In genomic region chr3:31522152-31522551, GRCh38 we compare ENCODE assay signal across 8 cellular contexts. TPM values are rescaled to one million over a fixed set of nuclear protein-coding genes. Genes with fewer than 3 reads are reported as not detected.
DNase-seq lines count a peak whose midpoint lies in the region; ATAC-seq and TF ChIP-seq lines count a peak whose summit lies in the region.

No MANE protein-coding gene starts in this region.

- H3K4me1 Mint-ChIP-seq in activated CD8-positive, alpha-beta T cell treated with anti-CD3 and anti-CD28 coated beads, Interleukin-2, amount 10 ng/mL, durations not matched to agents 7 days and 5 days (ENCODE audit: low read depth), result peaks cover 20% of the 10 kb centered on the region
- peaks cover 22% of the 10 kb centered on the region for H3K4me1 Mint-ChIP-seq in stimulated activated naive CD8-positive, alpha-beta T cell treated with anti-CD3 and anti-CD28 coated beads, Interleukin-15, amount 100 ng/mL, for 72 hours

- no peaks in the 10 kb centered on the region for H3K27me3 Mint-ChIP-seq in activated CD8-positive, alpha-beta T cell treated with anti-CD3 and anti-CD28 coated beads, Interleukin-2, amount 10 ng/mL, durations not matched to agents 7 days and 5 days (ENCODE audit: low read depth)
- H3K27me3 Mint-ChIP-seq in stimulated activated naive CD8-positive, alpha-beta T cell treated with anti-CD3 and anti-CD28 coated beads, Interleukin-15, amount 100 ng/mL, for 72 hours, result no peaks in the 10 kb centered on the region

- no peak overlapping the region for H3K27ac ChIP-seq in left ventricle myocardium inferior (replicated peaks)

- no peaks in the 10 kb centered on the region for H3K9me3 ChIP-seq in left ventricle myocardium inferior (replicated peaks)

- H3K27me3 ChIP-seq in left ventricle myocardium inferior (ENCODE audit: low read depth), result no peaks in the 10 kb centered on the region

- H3K4me3 ChIP-seq in left ventricle myocardium inferior, result no peak overlapping the region
- H3K4me3 ChIP-seq in Jurkat, Clone E6-1 (ENCODE audit: low read length), result no peak overlapping the region

- H3K9me3 Mint-ChIP-seq in activated CD8-positive, alpha-beta T cell treated with anti-CD3 and anti-CD28 coated beads, Interleukin-2, amount 10 ng/mL, durations not matched to agents 7 days and 5 days (ENCODE audit: insufficient read depth), result no peaks in the 10 kb centered on the region
- H3K9me3 Mint-ChIP-seq in stimulated activated naive CD8-positive, alpha-beta T cell treated with anti-CD3 and anti-CD28 coated beads, Interleukin-15, amount 100 ng/mL, for 72 hours, result peaks cover 0 to 3% of the 10 kb centered on the region in 2 donors

- DNase-seq in left cardiac atrium (no peak), left ventricle myocardium inferior (no peak), HEK293T (ENCODE audit: extremely low spot score) (no peak)
- peak; percentile 72 for DNase-seq in Jurkat, Clone E6-1 (ENCODE audit: low read depth, low spot score)
- DNase-seq in activated CD8-positive, alpha-beta T cell treated with anti-CD3 and anti-CD28 coated beads, Interleukin-2, amount 10 ng/mL, durations not matched to agents 7 days and 5 days, result peak; percentile 60
- DNase-seq in stimulated activated naive CD8-positive, alpha-beta T cell treated with anti-CD3 and anti-CD28 coated beads, Interleukin-15, amount 100 ng/mL, for 72 hours, result no peak
- DNase-seq in stimulated activated CD4-positive, alpha-beta T cell treated with anti-CD3 and anti-CD28 coated beads, Interleukin-2, amount 100 ng/mL, for 48 hours, result no peak

- peak overlapping the region; percentile 78 for H3K27ac Mint-ChIP-seq in activated CD8-positive, alpha-beta T cell treated with anti-CD3 and anti-CD28 coated beads, Interleukin-2, amount 10 ng/mL, durations not matched to agents 7 days and 5 days
- H3K27ac Mint-ChIP-seq in stimulated activated naive CD8-positive, alpha-beta T cell treated with anti-CD3 and anti-CD28 coated beads, Interleukin-15, amount 100 ng/mL, for 72 hours, result peak overlapping the region in 1 of 2 donors; percentile 70

- peak overlapping the region; percentile 22 for H3K4me3 Mint-ChIP-seq in activated CD8-positive, alpha-beta T cell treated with anti-CD3 and anti-CD28 coated beads, Interleukin-2, amount 10 ng/mL, durations not matched to agents 7 days and 5 days
- H3K4me3 Mint-ChIP-seq in stimulated activated naive CD8-positive, alpha-beta T cell treated with anti-CD3 and anti-CD28 coated beads, Interleukin-15, amount 100 ng/mL, for 72 hours, result peak overlapping the region in 1 of 2 donors; percentile 57

- TF ChIP-seq CTCF in left ventricle myocardium inferior (IDR thresholded peaks at IDR 0.05; ENCODE audit: borderline replicate concordance), result no peak

- CTCF ChIA-PET in activated CD8-positive, alpha-beta T cell treated with anti-CD3 and anti-CD28 coated beads, Interleukin-2, amount 10 ng/mL, durations not matched to agents 7 days and 5 days (lab: Charles Lee), result interaction anchor here (1.3 to 2.0 kb wide), 4 partner anchors 10 to 18 kb away, joined by 3 to 23 read pairs (median 4); partner anchors contain the start of gene STT3B
- CTCF ChIA-PET in HEK293T (lab: Yijun Ruan, JAX), result interaction anchor here (2.5 kb wide), 1 partner anchor 11 kb away, joined by 6 read pairs; the partner anchor contains the start of gene STT3B

- ATAC-seq in left cardiac atrium (peak; percentile 65 to 71), HG02759 (IDR thresholded peaks at IDR 0.05; ENCODE audit: unreplicated experiment) (no peak)
- ATAC-seq in activated CD8-positive, alpha-beta T cell treated with anti-CD3 and anti-CD28 coated beads, Interleukin-2, amount 10 ng/mL, durations not matched to agents 7 days and 5 days, result peak; percentile 98
- peak; percentile 98 for ATAC-seq in stimulated activated naive CD8-positive, alpha-beta T cell treated with anti-CD3 and anti-CD28 coated beads, Interleukin-15, amount 100 ng/mL, for 72 hours

- intact Hi-C loops in left cardiac atrium (cut with DNase I) (no loop called here), left ventricle myocardium inferior (cut with micrococcal nuclease) (no loop called here)

- H3K36me3 ChIP-seq in left ventricle myocardium inferior, result no peaks in the 10 kb centered on the region

- H3K36me3 Mint-ChIP-seq in activated CD8-positive, alpha-beta T cell treated with anti-CD3 and anti-CD28 coated beads, Interleukin-2, amount 10 ng/mL, durations not matched to agents 7 days and 5 days (ENCODE audit: low read depth), result no peaks in the 10 kb centered on the region

- POLR2A ChIA-PET in activated CD8-positive, alpha-beta T cell treated with anti-CD3 and anti-CD28 coated beads, Interleukin-2, amount 10 ng/mL, durations not matched to agents 7 days and 5 days (lab: Charles Lee), result interaction anchor here (3.4 kb wide), 1 partner anchor 10 kb away, joined by 50 read pairs; the partner anchor contains the start of gene STT3B
- POLR2A ChIA-PET in HEK293T (lab: Yijun Ruan, JAX), result interaction anchor here (1.0 to 1.3 kb wide), 2 partner anchors 9 to 10 kb away, joined by 3 to 6 read pairs; no protein-coding TSS in a partner anchor

- no peaks in the 10 kb centered on the region for H3K4me1 ChIP-seq in left ventricle myocardium inferior

TF ChIP-seq in HEK293T, 16 proteins besides CTCF, POLR2A, EP300 and RAD21:
- TF ChIP-seq FOXK2 (IDR thresholded peaks at IDR 0.05) (no peak), HDGF (IDR thresholded peaks at IDR 0.05; ENCODE audit: borderline replicate concordance) (no peak), FOXA1 (IDR thresholded peaks at IDR 0.05) (no peak), TARDBP (IDR thresholded peaks at IDR 0.05) (no peak), LEF1 (IDR thresholded peaks at IDR 0.05; ENCODE audit: borderline replicate concordance) (no peak), SP1 (IDR thresholded peaks at IDR 0.05) (no peak), NFRKB (IDR thresholded peaks at IDR 0.05) (no peak), ARNT (IDR thresholded peaks at IDR 0.05) (no peak)
TF ChIP-seq in HEK293T: peak in this region for 0.

RNA-seq across cellular contexts. Expression of gene STT3B, which starts 10.6 kb away (rescaled TPM):
- total RNA-seq in left cardiac atrium (10 to 100 TPM; 76.7 to 88.1 TPM), left ventricle myocardium inferior (82.1 TPM)
- 304 TPM for polyA plus RNA-seq in Jurkat, Clone E6-1 (2012; ENCODE audit: insufficient read depth, insufficient read length)
- 100 to 1,000 TPM; 137 to 140 TPM for total RNA-seq in activated CD8-positive, alpha-beta T cell treated with anti-CD3 and anti-CD28 coated beads, Interleukin-2, amount 10 ng/mL, durations not matched to agents 7 days and 5 days

Comparison
In these comparisons a context has a peak if more than half of its experiments do, and no peak if none do; other contexts are left out.
1. DNase-seq: peak in Jurkat, Clone E6-1 (single experiment) and activated CD8-positive, alpha-beta T cell treated with anti-CD3 and anti-CD28 coated beads, Interleukin-2, amount 10 ng/mL, durations not matched to agents 7 days and 5 days (single experiment); none in left cardiac atrium (single experiment), left ventricle myocardium inferior (single experiment), stimulated activated naive CD8-positive, alpha-beta T cell treated with anti-CD3 and anti-CD28 coated beads, Interleukin-15, amount 100 ng/mL, for 72 hours (0 of 2), stimulated activated CD4-positive, alpha-beta T cell treated with anti-CD3 and anti-CD28 coated beads, Interleukin-2, amount 100 ng/mL, for 48 hours (0 of 2) and HEK293T (single experiment).